In the genomic region with DNA sequence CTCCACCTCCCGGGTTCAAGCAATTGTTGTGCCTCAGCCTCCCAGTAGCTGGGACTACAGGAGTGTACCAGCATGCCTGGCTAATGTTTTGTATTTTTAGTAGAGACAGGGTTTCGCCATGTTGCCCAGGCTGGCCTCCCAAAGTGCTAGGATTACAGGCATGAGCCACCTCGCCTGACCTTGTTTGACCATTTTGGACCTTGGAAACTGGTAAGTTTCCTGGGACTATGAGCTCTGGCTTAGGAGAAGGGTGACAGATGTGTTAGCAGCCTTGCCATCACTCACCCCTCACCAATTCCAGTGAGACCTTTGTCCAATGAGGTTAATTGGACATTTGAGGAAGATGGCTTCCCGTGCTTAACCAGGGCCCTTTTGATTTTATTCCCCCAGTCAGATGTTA, we compare ENCODE assay signal across 26 cellular contexts. TPM values are rescaled to one million over a fixed set of nuclear protein-coding genes. Genes with fewer than 3 reads are reported as not detected.
DNase-seq lines count a peak whose midpoint lies in the region; ATAC-seq, FAIRE-seq and TF ChIP-seq lines count a peak whose summit lies in the region.
"Had no signal": no experiment of that assay in that cellular context is flagged by ENCODE, and none has a peak within 500 bp of the region (broad histone marks: within the 10 kb centered on the region; RNA-seq: fewer than 3 reads in every experiment).

No MANE protein-coding gene starts in this region.

- H3K4me1 ChIP-seq in ACC112 (ENCODE audit: control insufficient read depth, insufficient read depth, low read length, unreplicated experiment) (no peaks in the 10 kb centered on the region), GM23338 (ENCODE audit: insufficient read depth) (peaks cover 11% of the 10 kb centered on the region; the same call in 1 of the 2 replicates), HepG2 (ENCODE audit: insufficient read depth, low read length) (peaks cover 89% of the 10 kb centered on the region)

- H2AFZ ChIP-seq in ACC112 (ENCODE audit: low read length, unreplicated experiment) (peak overlapping the region; percentile 36), GM23338 (peak overlapping the region; percentile 28; the same call in 1 of the 2 replicates), HepG2 (ENCODE audit: low read length) (no peak overlapping the region)
- H2AFZ ChIP-seq: GM23248 had no signal

- no peaks in the 10 kb centered on the region; the same call in 2 of the 3 replicates for H3K9me3 Mint-ChIP-seq in GM23338
- peaks cover 3% of the 10 kb centered on the region for H3K9me3 Mint-ChIP-seq in nephron progenitor cell
- H3K9me3 Mint-ChIP-seq: CD4-positive, alpha-beta T cell; HFFc6 had no signal

- H3K36me3 ChIP-seq in ACC112 (ENCODE audit: insufficient read depth, low read length) (no peaks in the 10 kb centered on the region), GM23338 (ENCODE audit: insufficient read depth) (no peaks in the 10 kb centered on the region), HepG2 (replicated peaks in 1 of 2; ENCODE audit: control insufficient read depth in 1 of 2, insufficient read depth in 2 of 2, low read length in 2 of 2) (no peaks in the 10 kb centered on the region)

- POLR2A ChIA-PET in HepG2 (lab: Yijun Ruan, JAX): interaction anchor here (0.9 to 3.9 kb wide), 4 partner anchors 11 to 115 kb away, joined by 3 to 15 read pairs (median 4); partner anchors contain the start of genes HTD2 and RPP14
- POLR2A ChIA-PET in HEK293T (lab: Yijun Ruan, JAX): no interaction called here

- no peak for TF ChIP-seq CTCF in GM23338 (conservative IDR thresholded peaks at IDR 0.05; ENCODE audit: low read depth in 2 of 2)
- no peak for TF ChIP-seq CTCF in HepG2 (CRISPR knock-in tag; IDR thresholded peaks at IDR 0.05)
- TF ChIP-seq CTCF in nephron progenitor cell (IDR thresholded peaks at IDR 0.05): no peak

- H3K9me3 ChIP-seq in HepG2 (ENCODE audit: low read length): no peaks in the 10 kb centered on the region
- H3K9me3 ChIP-seq: Caco-2 had no signal

- DNase-seq in GM23338 (ENCODE audit: low spot score): no peak
- peak; percentile 60 for DNase-seq in HepG2 (ENCODE audit: low spot score)
- DNase-seq in nephron progenitor cell: no peak
- no peak for DNase-seq in dedifferentiated amniotic fluid mesenchymal stem cell (ENCODE audit: extremely low spot score)
- no peak for DNase-seq in putamen (ENCODE audit: low spot score)
- no peak for DNase-seq in HEK293T (ENCODE audit: extremely low spot score)
- DNase-seq: ACHN; Caco-2; CD4-positive, alpha-beta T cell; DMS153; DMS79; GDM1; GM23248; HCEC 1CT; HFFc6 had no signal

- no peak for FAIRE-seq in HepG2 (lab: Jason Lieb, UNC)
- FAIRE-seq: GM12892, GM18507, H54, HTR-8/SVneo had no signal

- no peaks in the 10 kb centered on the region for H3K9me2 ChIP-seq in GM23338 (ENCODE audit: insufficient read depth)

- H3F3A ChIP-seq in GM23338 (replicated peaks; ENCODE audit: low read depth): no peaks in the 10 kb centered on the region

- no peak overlapping the region for H3K4me2 ChIP-seq in GM23338
- H3K4me2 ChIP-seq in HepG2 (ENCODE audit: low read depth, low read length): peak overlapping the region; percentile 51

- H3K9ac ChIP-seq in HepG2 (ENCODE audit: insufficient read depth, low read depth, low read length): no peak overlapping the region
- H3K9ac ChIP-seq: GM23248 had no signal

- no peaks in the 10 kb centered on the region for H4K20me1 ChIP-seq in GM23338 (replicated peaks; ENCODE audit: insufficient read depth)
- no peaks in the 10 kb centered on the region for H4K20me1 ChIP-seq in HepG2 (ENCODE audit: insufficient read depth, low read length)

- CTCF ChIA-PET in HepG2 (lab: Yijun Ruan, JAX; ENCODE audit: low intra/inter-chr PET ratio, low total read pairs) (no interaction called here), HEK293T (lab: Yijun Ruan, JAX) (interaction anchor here (0.6 to 3.8 kb wide), 3 partner anchors 13 to 327 kb away, joined by 6 to 15 read pairs (median 7); no protein-coding TSS in a partner anchor)

- H3K27ac Mint-ChIP-seq in GM23338: no peak overlapping the region
- peak overlapping the region; percentile 22 for H3K27ac Mint-ChIP-seq in nephron progenitor cell
- H3K27ac Mint-ChIP-seq: CD4-positive, alpha-beta T cell; HFFc6 had no signal

- no peak for TF ChIP-seq RAD21 in HepG2 (CRISPR knock-in tag; IDR thresholded peaks at IDR 0.05)

- H3K36me3 Mint-ChIP-seq in GM23338 (ENCODE audit: low read depth): no peaks in the 10 kb centered on the region
- H3K36me3 Mint-ChIP-seq in nephron progenitor cell (ENCODE audit: low read depth): no peaks in the 10 kb centered on the region
- H3K36me3 Mint-ChIP-seq: IgD-negative memory B cell had no signal

- peaks cover 1% of the 10 kb centered on the region for H3K27me3 Mint-ChIP-seq in GM23338 (ENCODE audit: insufficient read depth, low read depth, poor library complexity)
- peaks cover 12% of the 10 kb centered on the region for H3K27me3 Mint-ChIP-seq in nephron progenitor cell (ENCODE audit: low read depth, poor library complexity)
- H3K27me3 Mint-ChIP-seq: CD4-positive, alpha-beta T cell; IgD-negative memory B cell had no signal

- no peaks in the 10 kb centered on the region for H3K79me2 ChIP-seq in ACC112 (ENCODE audit: control insufficient read depth, insufficient read depth, low read length, unreplicated experiment)
- H3K79me2 ChIP-seq in GM23338 (replicated peaks; ENCODE audit: insufficient read depth): no peaks in the 10 kb centered on the region
- no peaks in the 10 kb centered on the region for H3K79me2 ChIP-seq in HepG2 (ENCODE audit: insufficient read depth, low read length)

- H3K4me1 Mint-ChIP-seq in GM23338 (peaks cover 17% of the 10 kb centered on the region), nephron progenitor cell (peaks cover 57% of the 10 kb centered on the region)

- BruUV-seq in HepG2 (replicated peaks; lab: Mats Ljungman, UMichigan): no TSS peak

- no peak for TF ChIP-seq POLR2A in HepG2 (IDR thresholded peaks at IDR 0.05; ENCODE audit: insufficient read depth in 1 of 2, low read depth in 2 of 2, low read length in 2 of 2)

- intact Hi-C loops in HepG2 (cut with micrococcal nuclease; ENCODE audit: unreplicated experiment): no loop called here

- no peak overlapping the region for H3K27ac ChIP-seq in ACC112 (ENCODE audit: low read depth, low read length)
- no peak overlapping the region for H3K27ac ChIP-seq in GM23338 (ENCODE audit: low read depth)
- peak overlapping the region; percentile 84 for H3K27ac ChIP-seq in HepG2 (ENCODE audit: extremely low read length, insufficient read depth, low read length)
- H3K27ac ChIP-seq: C4-2B, GM23248 had no signal

- no peak overlapping the region for H3K4me3 ChIP-seq in ACC112 (ENCODE audit: low read depth, low read length)
- no peak overlapping the region for H3K4me3 ChIP-seq in GM23338
- no peak overlapping the region for H3K4me3 ChIP-seq in HepG2 (replicated peaks in 1 of 3; ENCODE audit: insufficient read depth in 1 of 3, low read depth in 2 of 3, low read length in 3 of 3)
- H3K4me3 ChIP-seq: GM23248 had no signal

- H3K27me3 ChIP-seq in ACC112 (ENCODE audit: insufficient read depth, low read length) (no peaks in the 10 kb centered on the region), GM23338 (ENCODE audit: insufficient read depth) (no peaks in the 10 kb centered on the region), HepG2 (ENCODE audit: control insufficient read depth in 1 of 2, insufficient read depth in 2 of 2, low read length in 2 of 2) (no peaks in the 10 kb centered on the region)

- in situ Hi-C loops in HepG2 (cut with HindIII; ENCODE audit: extremely low pct_ligation_motif_present, low pct_unique_long_range_greater_than_20kb): no loop called here

- TF ChIP-seq EP300 in HepG2 (IDR thresholded peaks at IDR 0.05; ENCODE audit: low read depth in 2 of 2, low read length in 2 of 2) (no peak; a peak in 1 of 4 replicates), HepG2 (CRISPR knock-in tag; IDR thresholded peaks at IDR 0.05; ENCODE audit: borderline replicate concordance) (no peak)

- 24% methylated on average over 4 of the region's 4 CpGs for WGBS in HepG2 (ENCODE audit: low lambda C conversion rate)

- ATAC-seq in GM23338 (no peak), HepG2 (peak; percentile 5; the same call in 2 of the 3 replicates), HG03342 (IDR thresholded peaks at IDR 0.05; ENCODE audit: unreplicated experiment) (no peak)

- H3K4me3 Mint-ChIP-seq in GM23338: no peak overlapping the region
- no peak overlapping the region for H3K4me3 Mint-ChIP-seq in nephron progenitor cell
- H3K4me3 Mint-ChIP-seq: CD4-positive, alpha-beta T cell; HFFc6; IgD-negative memory B cell had no signal

RNA-seq across cellular contexts. Expression of gene DNASE1L3, which starts 19.9 kb away (rescaled TPM):
- total RNA-seq in GM23338 (2014; rRNA removed; shearing (Covaris generic)): not detected in 2 replicates
- not detected in 2 replicates for polyA plus RNA-seq in GM23338 (2016; fragmentation: Nextera tagmentation; extraction: Ambion mirVana)
- 0.55 and 0.86 TPM in 2 replicates for total RNA-seq in HepG2 (2016; rRNA removed; fragmentation: Illumina TruSeq; extraction: Trizol)
- 0.30 TPM in 1 of 2 replicates, not detected in the other for total RNA-seq in HepG2 (2016; cell fraction: cytosol; rRNA removed; fragmentation: Illumina TruSeq; extraction: Trizol; ENCODE audit: low read depth)
- 0.61 and 0.73 TPM in 2 replicates for total RNA-seq in HepG2 (2016; cell fraction: insoluble cytoplasmic fraction; rRNA removed; fragmentation: Illumina TruSeq; extraction: Trizol)
- 0.53 and 1.1 TPM in 2 replicates for total RNA-seq in HepG2 (2016; cell fraction: membrane; rRNA removed; fragmentation: Illumina TruSeq; extraction: Trizol)
- total RNA-seq in HepG2 (2016; cell fraction: nucleus; rRNA removed; fragmentation: Illumina TruSeq; extraction: Trizol): 0.22 TPM in 1 of 2 replicates, not detected in the other
- 1.0 and 1.7 TPM in 2 replicates for polyA plus RNA-seq in HepG2 (2011; rRNA removed)
- 1.0 and 1.3 TPM in 2 replicates for polyA plus RNA-seq in HepG2 (2011; cell fraction: cytosol; rRNA removed)
- 0.43 and 0.51 TPM in 2 replicates for polyA plus RNA-seq in HepG2 (2011; cell fraction: nucleus; rRNA removed)
- polyA plus RNA-seq in HepG2 (2012): 0.33 and 2.5 TPM in 2 replicates
- 0.27 and 0.35 TPM in 2 replicates for polyA plus RNA-seq in HepG2 (2016; cell fraction: cytosol; fragmentation: Illumina TruSeq; extraction: Trizol; ENCODE audit: low read depth)
- polyA plus RNA-seq in HepG2 (2016; cell fraction: insoluble cytoplasmic fraction; fragmentation: Illumina TruSeq; extraction: Trizol; ENCODE audit: low read depth): 0.44 and 0.59 TPM in 2 replicates
- 0.34 and 0.37 TPM in 2 replicates for polyA plus RNA-seq in HepG2 (2016; cell fraction: membrane; fragmentation: Illumina TruSeq; extraction: Trizol; ENCODE audit: low read depth)
- polyA plus RNA-seq in HepG2 (2016; cell fraction: nucleus; fragmentation: Illumina TruSeq; extraction: Trizol; ENCODE audit: insufficient read depth, low read depth): 0.55 TPM in 1 of 2 replicates, not detected in the other
- polyA minus RNA-seq in HepG2 (2011; rRNA and poly(A)+ RNA removed; ENCODE audit: low replicate concordance): 0.14 and 1.8 TPM in 2 replicates
- polyA minus RNA-seq in HepG2 (2011; cell fraction: cytosol; rRNA and poly(A)+ RNA removed): 0.88 TPM in 1 of 2 replicates, not detected in the other
- 0.77 and 0.87 TPM in 2 replicates for polyA minus RNA-seq in HepG2 (2011; cell fraction: nucleus; rRNA and poly(A)+ RNA removed)
- total RNA-seq: A172, Daoy, GM23248, HFFc6 had no signal
- polyA plus RNA-seq: BJ, GM23248 had no signal

RNA-seq across cellular contexts. Expression of gene ABHD6, which starts 46.7 kb away (rescaled TPM):
- total RNA-seq in GM23338 (2014; rRNA removed; shearing (Covaris generic)): 5.5 and 6.5 TPM in 2 replicates
- 3.7 TPM in 2 replicates for polyA plus RNA-seq in GM23338 (2016; fragmentation: Nextera tagmentation; extraction: Ambion mirVana)
- 5.7 and 9.0 TPM in 2 replicates for total RNA-seq in HepG2 (2016; rRNA removed; fragmentation: Illumina TruSeq; extraction: Trizol)
- total RNA-seq in HepG2 (2016; cell fraction: cytosol; rRNA removed; fragmentation: Illumina TruSeq; extraction: Trizol; ENCODE audit: low read depth): 4.3 and 4.9 TPM in 2 replicates
- total RNA-seq in HepG2 (2016; cell fraction: insoluble cytoplasmic fraction; rRNA removed; fragmentation: Illumina TruSeq; extraction: Trizol): 4.8 and 8.8 TPM in 2 replicates
- total RNA-seq in HepG2 (2016; cell fraction: membrane; rRNA removed; fragmentation: Illumina TruSeq; extraction: Trizol): 7.3 and 7.9 TPM in 2 replicates
- 7.5 and 8.4 TPM in 2 replicates for total RNA-seq in HepG2 (2016; cell fraction: nucleus; rRNA removed; fragmentation: Illumina TruSeq; extraction: Trizol)
- polyA plus RNA-seq in HepG2 (2011; rRNA removed): 16.5 and 17.2 TPM in 2 replicates
- 17.9 and 18.6 TPM in 2 replicates for polyA plus RNA-seq in HepG2 (2011; cell fraction: cytosol; rRNA removed)
- polyA plus RNA-seq in HepG2 (2011; cell fraction: nucleus; rRNA removed): 10.2 and 11.0 TPM in 2 replicates
- polyA plus RNA-seq in HepG2 (2012): 7.6 and 9.4 TPM in 2 replicates
- 3.4 and 4.3 TPM in 2 replicates for polyA plus RNA-seq in HepG2 (2016; cell fraction: cytosol; fragmentation: Illumina TruSeq; extraction: Trizol; ENCODE audit: low read depth)
- polyA plus RNA-seq in HepG2 (2016; cell fraction: insoluble cytoplasmic fraction; fragmentation: Illumina TruSeq; extraction: Trizol; ENCODE audit: low read depth): 4.7 and 5.8 TPM in 2 replicates
- 4.9 and 6.1 TPM in 2 replicates for polyA plus RNA-seq in HepG2 (2016; cell fraction: membrane; fragmentation: Illumina TruSeq; extraction: Trizol; ENCODE audit: low read depth)
- 9.1 and 12.2 TPM in 2 replicates for polyA plus RNA-seq in HepG2 (2016; cell fraction: nucleus; fragmentation: Illumina TruSeq; extraction: Trizol; ENCODE audit: insufficient read depth, low read depth)
- polyA minus RNA-seq in HepG2 (2011; rRNA and poly(A)+ RNA removed; ENCODE audit: low replicate concordance): 34.5 and 67.6 TPM in 2 replicates
- polyA minus RNA-seq in HepG2 (2011; cell fraction: cytosol; rRNA and poly(A)+ RNA removed): 10.7 and 12.8 TPM in 2 replicates
- 12.6 and 14.9 TPM in 2 replicates for polyA minus RNA-seq in HepG2 (2011; cell fraction: nucleus; rRNA and poly(A)+ RNA removed)
